In the genomic region with DNA sequence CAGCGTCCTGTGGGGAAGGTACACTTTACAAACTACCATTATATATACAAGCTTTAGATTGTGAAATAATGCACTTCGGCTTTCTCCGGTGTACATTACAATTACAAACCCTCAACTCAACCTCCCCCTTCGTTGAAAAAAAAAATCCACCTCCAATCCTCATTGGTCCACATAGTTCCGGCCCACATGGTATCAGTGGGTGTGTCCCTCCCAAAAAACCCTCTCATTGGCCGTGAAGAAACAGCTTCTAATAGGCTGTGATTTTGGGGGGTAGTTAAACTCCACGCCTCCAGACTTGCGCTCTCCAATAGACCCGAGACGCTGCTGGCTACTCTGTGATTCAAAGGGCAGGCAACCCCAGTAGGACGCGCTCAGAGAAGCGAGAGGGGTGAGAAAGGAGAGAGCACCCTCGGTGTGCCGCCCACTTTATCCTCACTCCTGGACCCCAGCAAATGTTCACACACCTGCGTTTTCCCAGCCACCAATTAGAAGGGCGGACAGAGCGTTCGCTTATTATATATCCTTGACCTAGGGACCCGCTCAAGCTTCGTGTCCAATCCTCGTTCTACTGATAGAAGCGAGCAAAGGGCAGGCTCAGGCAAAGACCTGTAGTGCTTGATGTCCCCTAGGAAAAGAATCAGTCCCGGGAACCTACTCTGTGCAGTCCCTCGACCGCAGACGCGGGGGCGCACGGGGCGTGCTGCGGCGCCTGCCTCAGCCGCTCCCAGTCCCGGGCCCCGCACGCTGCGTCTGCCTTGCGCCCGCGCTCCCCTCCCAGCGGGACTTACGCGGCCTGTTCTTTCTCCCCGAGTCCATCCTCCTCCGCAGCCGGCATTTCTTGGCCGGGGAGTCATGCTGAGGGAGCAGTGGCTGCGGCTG, we compare ENCODE assay signal across 8 cellular contexts. TPM values are rescaled to one million over a fixed set of nuclear protein-coding genes. Genes with fewer than 3 reads are reported as not detected.
DNase-seq lines count a peak whose midpoint lies in the region; ATAC-seq, FAIRE-seq and TF ChIP-seq lines count a peak whose summit lies in the region.

No MANE protein-coding gene starts in this region.

- H3K9ac ChIP-seq in keratinocyte (ENCODE audit: control insufficient read depth, extremely low read depth, insufficient read depth, low read length) = peak overlapping the region; percentile 80

- H3K27me3 Mint-ChIP-seq in WTC11 (ENCODE audit: low read depth) = no peaks in the 10 kb centered on the region

- FAIRE-seq in keratinocyte (lab: Jason Lieb, UNC) = peak; percentile 94

- peaks cover 41% of the 10 kb centered on the region for H3K79me2 ChIP-seq in keratinocyte (ENCODE audit: control insufficient read depth, insufficient read depth, low read length)

- peak overlapping the region; percentile 95 for H3K4me2 ChIP-seq in keratinocyte (ENCODE audit: control insufficient read depth, extremely low read depth, insufficient read depth, low read depth, low read length)

- H3K4me1 ChIP-seq in keratinocyte (ENCODE audit: control insufficient read depth, extremely low read depth, insufficient read depth, low read length) = peaks cover 13% of the 10 kb centered on the region

- H3K4me1 Mint-ChIP-seq in WTC11 = peaks cover 49% of the 10 kb centered on the region

- DNase-seq in AG09309 (ENCODE audit: low read depth) = peak; percentile 78
- peak; percentile 73 for DNase-seq in NCI-H2196 treated with DMSO at 0.1 percent for 48 hours (lab: John Stamatoyannopoulos, UW; ENCODE audit: unreplicated experiment)
- DNase-seq in WTC11 (ENCODE audit: low spot score) = peak; percentile 80
- peak; percentile 94 for DNase-seq in cerebellum (ENCODE audit: low spot score)
- DNase-seq in keratinocyte (ENCODE audit: low read depth, low spot score) = peak; percentile 82
- DNase-seq in stimulated activated CD4-positive, alpha-beta T cell treated with anti-CD3 and anti-CD28 coated beads, Interleukin-15, amount 100 ng/mL, for 1 hour (ENCODE audit: low read depth in 1 of 2, low spot score in 1 of 2) = peak; percentile 14 to 24

- dilution Hi-C loops in keratinocyte (cut with MboI; ENCODE audit: extremely low pct_ligation_motif_present, low sequenced_read_pairs) = no loop called here

- H3K36me3 Mint-ChIP-seq in WTC11 = peaks cover 5% of the 10 kb centered on the region

- H3K9me1 ChIP-seq in keratinocyte (ENCODE audit: control insufficient read depth, extremely low read depth, insufficient read depth, low read length) = no peaks in the 10 kb centered on the region

- TF ChIP-seq CTCF in AG09309 (IDR thresholded peaks at IDR 0.05; ENCODE audit: control insufficient read depth, insufficient read depth, low read depth, low read length, missing control alignments) (no peak), WTC11 (IDR thresholded peaks at IDR 0.05) (no peak), keratinocyte (optimal IDR thresholded peaks at IDR 0.05 in 1 of 3, IDR thresholded peaks at IDR 0.05 in 1 of 3, conservative IDR thresholded peaks at IDR 0.05 in 1 of 3; ENCODE audit: extremely low read depth in 1 of 3, insufficient read depth in 2 of 3, low read length in 3 of 3) (peak in 1 of 3 experiments; percentile 2)

- POLR2A ChIA-PET in WTC11 (lab: Charles Lee) = interaction anchor here (0.5 to 2.0 kb wide), 13 partner anchors 13 to 436 kb away, joined by 3 to 22 read pairs (median 4); a partner anchor contains a TSS

- no peak overlapping the region for H3K4me3 Mint-ChIP-seq in WTC11

- CTCF ChIA-PET in WTC11 (lab: Charles Lee) = interaction anchor here (0.6 to 1.5 kb wide), 5 partner anchors 9 to 386 kb away, joined by 3 to 12 read pairs (median 4); a partner anchor contains a TSS

- H4K20me1 ChIP-seq in keratinocyte (ENCODE audit: control insufficient read depth, extremely low read depth, insufficient read depth, low read length) = no peaks in the 10 kb centered on the region

- H3K9me3 Mint-ChIP-seq in WTC11 = peaks cover 2% of the 10 kb centered on the region

- H3K27ac Mint-ChIP-seq in WTC11 = no peak overlapping the region

- H3K4me3 ChIP-seq in AG09309 (ENCODE audit: control insufficient read depth, low read depth, low read length) = peak overlapping the region; percentile 62
- H3K4me3 ChIP-seq in keratinocyte (ENCODE audit: control insufficient read depth in 2 of 3, extremely low read depth in 1 of 3, insufficient read depth in 2 of 3, low read depth in 1 of 3, low read length in 3 of 3) = peak overlapping the region; percentile 67 to 89 (median 76)

- no peaks in the 10 kb centered on the region for H3K27me3 ChIP-seq in keratinocyte (ENCODE audit: control insufficient read depth, extremely low read depth, insufficient read depth, low read length)

- peak overlapping the region; percentile 81 for H2AFZ ChIP-seq in keratinocyte (ENCODE audit: control insufficient read depth, low read length)

- no peaks in the 10 kb centered on the region for H3K36me3 ChIP-seq in keratinocyte (ENCODE audit: control insufficient read depth in 2 of 2, extremely low read depth in 1 of 2, insufficient read depth in 2 of 2, low read length in 2 of 2)

- H3K27ac ChIP-seq in keratinocyte (ENCODE audit: control insufficient read depth, insufficient read depth, low read length) = peak overlapping the region; percentile 79

- ATAC-seq in GM18909 (IDR thresholded peaks at IDR 0.05; ENCODE audit: poor library complexity, unreplicated experiment) (peak; percentile 93), HG03139 (IDR thresholded peaks at IDR 0.05; ENCODE audit: unreplicated experiment) (peak; percentile 86), WTC11 (peak; percentile 88)

- H3K9me3 ChIP-seq in keratinocyte (ENCODE audit: control insufficient read depth, low read depth, low read length) = no peaks in the 10 kb centered on the region

TF ChIP-seq in WTC11, 78 proteins besides CTCF, POLR2A, EP300 and RAD21 (continues in another document):
- TF ChIP-seq ZNF121 (CRISPR knock-in tag; IDR thresholded peaks at IDR 0.05) (no peak), CREM (CRISPR knock-in tag; IDR thresholded peaks at IDR 0.05) (0 out of 2 replicates have a peak, but pooled peaks have one; percentile 11), ATF1 (CRISPR knock-in tag; IDR thresholded peaks at IDR 0.05) (no peak)
- TF ChIP-seq, protein P1, sequence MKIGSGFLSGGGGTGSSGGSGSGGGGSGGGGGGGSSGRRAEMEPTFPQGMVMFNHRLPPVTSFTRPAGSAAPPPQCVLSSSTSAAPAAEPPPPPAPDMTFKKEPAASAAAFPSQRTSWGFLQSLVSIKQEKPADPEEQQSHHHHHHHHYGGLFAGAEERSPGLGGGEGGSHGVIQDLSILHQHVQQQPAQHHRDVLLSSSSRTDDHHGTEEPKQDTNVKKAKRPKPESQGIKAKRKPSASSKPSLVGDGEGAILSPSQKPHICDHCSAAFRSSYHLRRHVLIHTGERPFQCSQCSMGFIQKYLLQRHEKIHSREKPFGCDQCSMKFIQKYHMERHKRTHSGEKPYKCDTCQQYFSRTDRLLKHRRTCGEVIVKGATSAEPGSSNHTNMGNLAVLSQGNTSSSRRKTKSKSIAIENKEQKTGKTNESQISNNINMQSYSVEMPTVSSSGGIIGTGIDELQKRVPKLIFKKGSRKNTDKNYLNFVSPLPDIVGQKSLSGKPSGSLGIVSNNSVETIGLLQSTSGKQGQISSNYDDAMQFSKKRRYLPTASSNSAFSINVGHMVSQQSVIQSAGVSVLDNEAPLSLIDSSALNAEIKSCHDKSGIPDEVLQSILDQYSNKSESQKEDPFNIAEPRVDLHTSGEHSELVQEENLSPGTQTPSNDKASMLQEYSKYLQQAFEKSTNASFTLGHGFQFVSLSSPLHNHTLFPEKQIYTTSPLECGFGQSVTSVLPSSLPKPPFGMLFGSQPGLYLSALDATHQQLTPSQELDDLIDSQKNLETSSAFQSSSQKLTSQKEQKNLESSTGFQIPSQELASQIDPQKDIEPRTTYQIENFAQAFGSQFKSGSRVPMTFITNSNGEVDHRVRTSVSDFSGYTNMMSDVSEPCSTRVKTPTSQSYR (CRISPR knock-in tag; IDR thresholded peaks at IDR 0.05) = no peak
- TF ChIP-seq, protein P2, sequence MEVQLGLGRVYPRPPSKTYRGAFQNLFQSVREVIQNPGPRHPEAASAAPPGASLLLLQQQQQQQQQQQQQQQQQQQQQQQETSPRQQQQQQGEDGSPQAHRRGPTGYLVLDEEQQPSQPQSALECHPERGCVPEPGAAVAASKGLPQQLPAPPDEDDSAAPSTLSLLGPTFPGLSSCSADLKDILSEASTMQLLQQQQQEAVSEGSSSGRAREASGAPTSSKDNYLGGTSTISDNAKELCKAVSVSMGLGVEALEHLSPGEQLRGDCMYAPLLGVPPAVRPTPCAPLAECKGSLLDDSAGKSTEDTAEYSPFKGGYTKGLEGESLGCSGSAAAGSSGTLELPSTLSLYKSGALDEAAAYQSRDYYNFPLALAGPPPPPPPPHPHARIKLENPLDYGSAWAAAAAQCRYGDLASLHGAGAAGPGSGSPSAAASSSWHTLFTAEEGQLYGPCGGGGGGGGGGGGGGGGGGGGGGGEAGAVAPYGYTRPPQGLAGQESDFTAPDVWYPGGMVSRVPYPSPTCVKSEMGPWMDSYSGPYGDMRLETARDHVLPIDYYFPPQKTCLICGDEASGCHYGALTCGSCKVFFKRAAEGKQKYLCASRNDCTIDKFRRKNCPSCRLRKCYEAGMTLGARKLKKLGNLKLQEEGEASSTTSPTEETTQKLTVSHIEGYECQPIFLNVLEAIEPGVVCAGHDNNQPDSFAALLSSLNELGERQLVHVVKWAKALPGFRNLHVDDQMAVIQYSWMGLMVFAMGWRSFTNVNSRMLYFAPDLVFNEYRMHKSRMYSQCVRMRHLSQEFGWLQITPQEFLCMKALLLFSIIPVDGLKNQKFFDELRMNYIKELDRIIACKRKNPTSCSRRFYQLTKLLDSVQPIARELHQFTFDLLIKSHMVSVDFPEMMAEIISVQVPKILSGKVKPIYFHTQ (CRISPR knock-in tag; IDR thresholded peaks at IDR 0.05) = no peak

RNA-seq across cellular contexts. Expression of a gene that starts 1.0 kb away (rescaled TPM):
- 24.9 to 25.8 TPM (median 25.7 TPM) in 3 replicates for total RNA-seq in WTC11 (2021)
- total RNA-seq in cerebellum = 29.7 TPM
- 6.0 to 9.5 TPM (median 6.8 TPM) in 3 replicates for polyA plus RNA-seq in keratinocyte
- polyA plus RNA-seq in keratinocyte (2011; ENCODE audit: low read depth) = 8.6 TPM
- polyA plus RNA-seq in keratinocyte (2011; cell fraction: cytosol; rRNA removed) = 4.2 and 6.4 TPM in 2 replicates
- polyA plus RNA-seq in keratinocyte (2011; cell fraction: nucleus; rRNA removed) = 9.1 and 9.3 TPM in 2 replicates
- 4.0 and 6.2 TPM in 2 replicates for polyA plus RNA-seq in keratinocyte (2012; ENCODE audit: low replicate concordance)
- 2.7 to 10.6 TPM (median 10.0 TPM) in 3 replicates for polyA minus RNA-seq in keratinocyte
- 4.2 TPM for polyA minus RNA-seq in keratinocyte (2011; cell fraction: cytosol; rRNA and poly(A)+ RNA removed)
- 7.3 and 12.2 TPM in 2 replicates for polyA minus RNA-seq in keratinocyte (2011; cell fraction: nucleus; rRNA and poly(A)+ RNA removed)

RNA-seq across cellular contexts. Expression of a gene that starts 57.3 kb away (rescaled TPM):
- total RNA-seq in WTC11 (2021) (56.9 to 70.2 TPM (median 57.3 TPM) in 3 replicates), cerebellum (10.7 TPM)
- 2.5 to 9.2 TPM (median 5.8 TPM) in 3 replicates for polyA plus RNA-seq in keratinocyte
- polyA plus RNA-seq in keratinocyte (2011; ENCODE audit: low read depth) = 8.2 TPM
- polyA plus RNA-seq in keratinocyte (2011; cell fraction: cytosol; rRNA removed) = 1.4 and 4.0 TPM in 2 replicates
- 5.2 and 5.7 TPM in 2 replicates for polyA plus RNA-seq in keratinocyte (2011; cell fraction: nucleus; rRNA removed)
- 1.4 and 8.2 TPM in 2 replicates for polyA plus RNA-seq in keratinocyte (2012; ENCODE audit: low replicate concordance)
- 1.7 to 21.2 TPM (median 5.3 TPM) in 3 replicates for polyA minus RNA-seq in keratinocyte
- polyA minus RNA-seq in keratinocyte (2011; cell fraction: cytosol; rRNA and poly(A)+ RNA removed) = 1.3 TPM
- 3.6 and 7.3 TPM in 2 replicates for polyA minus RNA-seq in keratinocyte (2011; cell fraction: nucleus; rRNA and poly(A)+ RNA removed)

Comparison
In these comparisons a context has a peak if more than half of its experiments do, and no peak if none do; other contexts are left out.
1. Peak in every context shown above with its lines: DNase-seq, ATAC-seq, H3K4me3 ChIP-seq and H3K27ac ChIP-seq.
2. DNase-seq: peak in every context shown above with its lines; median percentile 94 in cerebellum; 82 in keratinocyte; 80 in WTC11; 78 in AG09309; 73 in NCI-H2196 treated with DMSO at 0.1 percent for 48 hours; 19 in stimulated activated CD4-positive, alpha-beta T cell treated with anti-CD3 and anti-CD28 coated beads, Interleukin-15, amount 100 ng/mL, for 1 hour.